Comparison of ENCODE assay signal across 24 cellular contexts in the genomic region with DNA sequence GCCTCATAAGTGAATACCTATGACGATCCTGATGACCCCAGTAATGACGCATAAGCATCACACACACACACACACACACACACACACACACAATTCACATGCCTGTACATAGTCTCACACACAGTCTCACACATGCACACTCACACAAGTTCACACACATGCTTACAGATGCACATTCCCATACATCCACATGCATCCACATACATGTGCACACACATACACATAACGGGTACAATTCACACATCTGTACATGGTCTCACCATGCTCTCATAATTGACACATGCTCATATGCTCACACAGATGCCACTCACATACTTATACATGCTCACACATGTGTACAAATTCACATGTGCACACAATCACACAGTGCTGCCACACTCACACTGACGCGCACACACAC.
"Had no signal": no experiment of that assay in that cellular context is flagged by ENCODE, and none has a peak within 500 bp of the region (broad histone marks: within the 10 kb centered on the region; RNA-seq: fewer than 3 reads in every experiment).

No MANE protein-coding gene starts in this region.

- H3K4me2 ChIP-seq: neural progenitor cell had no signal

- H3K9ac ChIP-seq: neural progenitor cell had no signal

- H3K27ac ChIP-seq: left lung, lower lobe of right lung, neural progenitor cell, pancreas, prostate gland, sigmoid colon, spleen, suprapubic skin, thoracic aorta, tibial nerve, vagina had no signal

- H3K9me3 ChIP-seq: left lung, lower lobe of right lung, pancreas, prostate gland, sigmoid colon, suprapubic skin, thoracic aorta, vagina had no signal

- H3K27me3 ChIP-seq: neural progenitor cell, pancreas, sigmoid colon, suprapubic skin, tibial nerve, vagina had no signal

- DNase-seq: hippocampal formation; kidney glomerular epithelial cell; left cardiac atrium; lower lobe of right lung; mammary epithelial cell; mesenchymal stem cell; naive thymus-derived CD8-positive, alpha-beta T cell; retina; right cardiac atrium; sigmoid colon; small intestine; spleen; stimulated activated CD4-positive, alpha-beta T cell treated with anti-CD3 and anti-CD28 coated beads, Interleukin-4, amount 100 ng/mL, for 24 hours; stimulated activated naive CD4-positive, alpha-beta T cell had no signal

- H3K4me3 ChIP-seq: left lung, lower lobe of right lung, neural progenitor cell, pancreas, prostate gland, sigmoid colon, spleen, suprapubic skin, thoracic aorta, tibial nerve, vagina had no signal

- H2AFZ ChIP-seq: neural progenitor cell had no signal

- ATAC-seq: left cardiac atrium; left lung; lower lobe of right lung; naive thymus-derived CD8-positive, alpha-beta T cell; pancreas; right cardiac atrium; stimulated activated effector memory CD8-positive, alpha-beta T cell treated with anti-CD3 and anti-CD28 coated beads, Interleukin-12 subunit alpha, Interleukin-12 subunit beta, amount 100 ng/mL, for 72 hours had no signal

- H3K4me1 ChIP-seq: left lung, lower lobe of right lung, neural progenitor cell, pancreas, prostate gland, sigmoid colon, spleen, suprapubic skin, tibial nerve, vagina had no signal

- H3K36me3 ChIP-seq: left lung, lower lobe of right lung, neural progenitor cell, pancreas, prostate gland, sigmoid colon, spleen, suprapubic skin, thoracic aorta, tibial nerve, vagina had no signal

- FAIRE-seq: keratinocyte, pancreas, small intestine had no signal
